Comparison of ENCODE assay signal across 8 cellular contexts in the genomic region with DNA sequence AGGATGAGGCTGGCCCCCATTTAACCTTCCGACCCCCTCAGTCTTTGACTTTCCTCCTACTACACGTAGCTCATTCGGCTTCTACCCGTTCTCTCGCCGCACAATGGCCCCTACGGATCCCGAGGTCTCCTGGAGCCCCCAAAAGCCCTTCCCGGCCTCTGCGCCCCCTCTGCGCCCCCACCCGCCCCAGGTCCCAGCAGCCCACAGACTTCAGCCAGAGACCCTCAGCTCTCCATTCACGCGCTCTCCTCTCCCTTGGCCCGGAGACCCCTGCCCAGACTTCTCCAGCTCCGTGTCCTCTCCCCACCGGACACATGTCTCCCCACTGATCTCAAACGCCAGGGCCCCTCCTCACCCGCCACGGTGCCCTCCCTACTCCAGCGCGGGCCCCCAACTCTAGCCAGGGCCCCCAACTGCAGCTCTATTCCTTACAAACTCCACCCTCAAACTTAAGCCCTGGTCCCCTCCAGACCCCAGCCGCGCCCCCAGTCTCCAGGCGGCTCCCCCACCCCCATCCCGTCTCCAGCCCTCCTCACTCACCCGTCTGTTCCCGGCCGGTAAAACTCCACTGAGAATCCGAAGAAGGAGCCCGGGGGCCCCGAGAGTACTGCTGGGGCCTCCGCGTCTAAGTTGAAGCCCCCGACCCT. TPM values are rescaled to one million over a fixed set of nuclear protein-coding genes. Genes with fewer than 3 reads are reported as not detected.
A peak's percentile ranks its signal among the peaks of the same experiment; 100 is the strongest.
DNase-seq lines count a peak whose midpoint lies in the region; ATAC-seq, FAIRE-seq and TF ChIP-seq lines count a peak whose summit lies in the region.

No MANE protein-coding gene starts in this region.

- H2AFZ ChIP-seq in keratinocyte (ENCODE audit: control insufficient read depth, low read length), result no peak overlapping the region

- peaks cover 66% of the 10 kb centered on the region for H3K4me1 Mint-ChIP-seq in stimulated activated naive CD8-positive, alpha-beta T cell treated with anti-CD3 and anti-CD28 coated beads, Interleukin-15, Interleukin-2, amounts not matched to agents 100 ng/mL and 50 ng/mL, for 24 hours (ENCODE audit: low read depth)

- peak overlapping the region; percentile 88 for H3K4me3 Mint-ChIP-seq in stimulated activated naive CD8-positive, alpha-beta T cell treated with anti-CD3 and anti-CD28 coated beads, Interleukin-15, Interleukin-2, amounts not matched to agents 100 ng/mL and 50 ng/mL, for 24 hours

- H3K9me1 ChIP-seq in keratinocyte (ENCODE audit: control insufficient read depth, extremely low read depth, insufficient read depth, low read length), result peaks cover 4% of the 10 kb centered on the region

- no peaks in the 10 kb centered on the region for H4K20me1 ChIP-seq in keratinocyte (ENCODE audit: control insufficient read depth, extremely low read depth, insufficient read depth, low read length)

- no peak for TF ChIP-seq POLR2A in adrenal gland (IDR thresholded peaks at IDR 0.05)

- no peaks in the 10 kb centered on the region for H3K9me3 Mint-ChIP-seq in stimulated activated naive CD8-positive, alpha-beta T cell treated with anti-CD3 and anti-CD28 coated beads, Interleukin-15, Interleukin-2, amounts not matched to agents 100 ng/mL and 50 ng/mL, for 24 hours

- ATAC-seq in HG02885 (IDR thresholded peaks at IDR 0.05; ENCODE audit: poor library complexity, unreplicated experiment), result no peak
- no peak for ATAC-seq in GM19463 (IDR thresholded peaks at IDR 0.05; ENCODE audit: unreplicated experiment)
- ATAC-seq in HG02571 (IDR thresholded peaks at IDR 0.05; ENCODE audit: unreplicated experiment), result no peak

- H3K9ac ChIP-seq in HUES48 (ENCODE audit: low read depth, low read length) (no peak overlapping the region), keratinocyte (ENCODE audit: control insufficient read depth, extremely low read depth, insufficient read depth, low read length) (peak overlapping the region; percentile 92)

- H3K9me3 ChIP-seq in HUES48 (ENCODE audit: control insufficient read depth, insufficient read depth, low read length) (no peaks in the 10 kb centered on the region), adrenal gland (replicated peaks in 1 of 3) (no peaks in the 10 kb centered on the region), keratinocyte (ENCODE audit: control insufficient read depth, low read depth, low read length) (no peaks in the 10 kb centered on the region)

- H3K27ac Mint-ChIP-seq in stimulated activated naive CD8-positive, alpha-beta T cell treated with anti-CD3 and anti-CD28 coated beads, Interleukin-15, Interleukin-2, amounts not matched to agents 100 ng/mL and 50 ng/mL, for 24 hours, result peak overlapping the region; percentile 93

- H3K79me2 ChIP-seq in keratinocyte (ENCODE audit: control insufficient read depth, insufficient read depth, low read length), result peaks cover 56% of the 10 kb centered on the region

- peak overlapping the region; percentile 82 for H3K4me3 ChIP-seq in HUES48 (ENCODE audit: low read depth, low read length)
- peak overlapping the region; percentile 78 to 97 (median 88) for H3K4me3 ChIP-seq in adrenal gland
- peak overlapping the region; percentile 81 to 97 (median 88) for H3K4me3 ChIP-seq in keratinocyte (ENCODE audit: control insufficient read depth in 2 of 3, extremely low read depth in 1 of 3, insufficient read depth in 2 of 3, low read depth in 1 of 3, low read length in 3 of 3)

- H3K36me3 ChIP-seq in HUES48 (ENCODE audit: control insufficient read depth, insufficient read depth, low read length) (no peaks in the 10 kb centered on the region), adrenal gland (replicated peaks in 1 of 2) (no peaks in the 10 kb centered on the region), keratinocyte (ENCODE audit: control insufficient read depth in 2 of 2, extremely low read depth in 1 of 2, insufficient read depth in 2 of 2, low read length in 2 of 2) (peaks cover 0 to 7% of the 10 kb centered on the region in 2 experiments)

- intact Hi-C loops in adrenal gland (cut with DNase I), result no loop called here

- H3K27ac ChIP-seq in HUES48 (ENCODE audit: low read depth, low read length) (peak overlapping the region; percentile 71), adrenal gland (peak overlapping the region; percentile 75 to 88 (median 86)), keratinocyte (ENCODE audit: control insufficient read depth, insufficient read depth, low read length) (peak overlapping the region; percentile 91)

- no peak for FAIRE-seq in keratinocyte (lab: Jason Lieb, UNC)

- H3K36me3 Mint-ChIP-seq in stimulated activated naive CD8-positive, alpha-beta T cell treated with anti-CD3 and anti-CD28 coated beads, Interleukin-15, Interleukin-2, amounts not matched to agents 100 ng/mL and 50 ng/mL, for 24 hours (ENCODE audit: low read depth), result no peaks in the 10 kb centered on the region

- TF ChIP-seq CTCF in adrenal gland (IDR thresholded peaks at IDR 0.05) (no peak), keratinocyte (optimal IDR thresholded peaks at IDR 0.05 in 1 of 3, IDR thresholded peaks at IDR 0.05 in 1 of 3, conservative IDR thresholded peaks at IDR 0.05 in 1 of 3; ENCODE audit: extremely low read depth in 1 of 3, insufficient read depth in 2 of 3, low read length in 3 of 3) (no peak)

- no peak for DNase-seq in adrenal gland
- no peak for DNase-seq in keratinocyte (ENCODE audit: low read depth, low spot score)
- no peak for DNase-seq in SW480 (ENCODE audit: low spot score)

- H3K4me1 ChIP-seq in HUES48 (ENCODE audit: control insufficient read depth, insufficient read depth, low read length), result peaks cover 31% of the 10 kb centered on the region
- H3K4me1 ChIP-seq in adrenal gland (replicated peaks in 1 of 2), result peaks cover 63 to 69% of the 10 kb centered on the region in 2 donors
- H3K4me1 ChIP-seq in keratinocyte (ENCODE audit: control insufficient read depth, extremely low read depth, insufficient read depth, low read length), result peaks cover 67% of the 10 kb centered on the region

- H3K27me3 ChIP-seq in HUES48 (ENCODE audit: control insufficient read depth, insufficient read depth, low read length), result peaks cover 57% of the 10 kb centered on the region
- no peaks in the 10 kb centered on the region for H3K27me3 ChIP-seq in adrenal gland
- H3K27me3 ChIP-seq in keratinocyte (ENCODE audit: control insufficient read depth, extremely low read depth, insufficient read depth, low read length), result no peaks in the 10 kb centered on the region

- 0 to 4% (median 1%) methylated on average over 29 to 35 of the region's 35 CpGs for WGBS in adrenal gland, 4 donors

- no peaks in the 10 kb centered on the region for H3K27me3 Mint-ChIP-seq in stimulated activated naive CD8-positive, alpha-beta T cell treated with anti-CD3 and anti-CD28 coated beads, Interleukin-15, Interleukin-2, amounts not matched to agents 100 ng/mL and 50 ng/mL, for 24 hours

- H3K4me2 ChIP-seq in keratinocyte (ENCODE audit: control insufficient read depth, extremely low read depth, insufficient read depth, low read depth, low read length), result peak overlapping the region; percentile 96

- dilution Hi-C loops in keratinocyte (cut with MboI; ENCODE audit: extremely low pct_ligation_motif_present, low sequenced_read_pairs), result no loop called here

RNA-seq across cellular contexts. Expression of gene ITGA5, which starts 0.5 kb away (rescaled TPM):
- 100 to 1,000 TPM in 3 of 8 donors, 10 to 100 TPM in 5; 64.9 to 141 (median 75.9) TPM for total RNA-seq in adrenal gland
- 100 to 1,000 TPM in 1 of 3 donors, 10 to 100 TPM in 2; 52.2 to 118 (median 56.7) TPM for polyA plus RNA-seq in adrenal gland
- polyA plus RNA-seq in keratinocyte, result 47.9 to 107 TPM (median 68.0 TPM) in 3 replicates
- polyA plus RNA-seq in keratinocyte (2011; ENCODE audit: low read depth), result 14.5 TPM
- polyA plus RNA-seq in keratinocyte (2011; cell fraction: cytosol; rRNA removed), result 25.2 and 31.4 TPM in 2 replicates
- polyA plus RNA-seq in keratinocyte (2011; cell fraction: nucleus; rRNA removed), result 168 and 190 TPM in 2 replicates
- polyA plus RNA-seq in keratinocyte (2012; ENCODE audit: low replicate concordance), result 38.3 and 109 TPM in 2 replicates
- 127 to 228 TPM (median 141 TPM) in 3 replicates for polyA minus RNA-seq in keratinocyte
- 88.1 TPM for polyA minus RNA-seq in keratinocyte (2011; cell fraction: cytosol; rRNA and poly(A)+ RNA removed)
- 246 and 280 TPM in 2 replicates for polyA minus RNA-seq in keratinocyte (2011; cell fraction: nucleus; rRNA and poly(A)+ RNA removed)

RNA-seq across cellular contexts. Expression of gene ZNF385A, which starts 34.0 kb away (rescaled TPM):
- total RNA-seq in adrenal gland, result 10 to 100 TPM in 6 of 8 donors, 1 to 10 TPM in 2; 6.5 to 38.2 (median 13.1) TPM
- 10 to 100 TPM in 2 of 3 donors, 1 to 10 TPM in 1; 2.7 to 28.0 (median 24.3) TPM for polyA plus RNA-seq in adrenal gland
- polyA plus RNA-seq in keratinocyte, result 11.4 to 20.1 TPM (median 13.3 TPM) in 3 replicates
- 64.8 TPM for polyA plus RNA-seq in keratinocyte (2011; ENCODE audit: low read depth)
- polyA plus RNA-seq in keratinocyte (2011; cell fraction: cytosol; rRNA removed), result 18.1 and 42.4 TPM in 2 replicates
- polyA plus RNA-seq in keratinocyte (2011; cell fraction: nucleus; rRNA removed), result 25.2 and 35.8 TPM in 2 replicates
- polyA plus RNA-seq in keratinocyte (2012; ENCODE audit: low replicate concordance), result 77.0 and 80.7 TPM in 2 replicates
- 16.2 to 88.2 TPM (median 23.5 TPM) in 3 replicates for polyA minus RNA-seq in keratinocyte
- 58.1 TPM for polyA minus RNA-seq in keratinocyte (2011; cell fraction: cytosol; rRNA and poly(A)+ RNA removed)
- polyA minus RNA-seq in keratinocyte (2011; cell fraction: nucleus; rRNA and poly(A)+ RNA removed), result 26.4 and 36.5 TPM in 2 replicates

RNA-seq across cellular contexts. Expression of gene GPR84, which starts 54.3 kb away (rescaled TPM):
- 1 to 10 TPM in 5 of 8 donors, under 1 TPM in 3; 0.18 to 6.8 (median 1.3) TPM for total RNA-seq in adrenal gland
- polyA plus RNA-seq in adrenal gland, result 1 to 10 TPM in 1 of 3 donors, under 1 TPM in 2; 0.56 to 1.3 (median 0.93) TPM
- 0.08 to 0.17 TPM (median 0.12 TPM) in 3 replicates for polyA plus RNA-seq in keratinocyte
- 0.39 TPM for polyA plus RNA-seq in keratinocyte (2011; ENCODE audit: low read depth)
- not detected in 2 replicates for polyA plus RNA-seq in keratinocyte (2011; cell fraction: cytosol; rRNA removed)
- 1.2 and 1.7 TPM in 2 replicates for polyA plus RNA-seq in keratinocyte (2011; cell fraction: nucleus; rRNA removed)
- 0.07 and 0.93 TPM in 2 replicates for polyA plus RNA-seq in keratinocyte (2012; ENCODE audit: low replicate concordance)
- polyA minus RNA-seq in keratinocyte, result 0.70 TPM in 1 of 3 replicates, not detected in the others
- polyA minus RNA-seq in keratinocyte (2011; cell fraction: cytosol; rRNA and poly(A)+ RNA removed), result not detected
- 0.21 and 0.39 TPM in 2 replicates for polyA minus RNA-seq in keratinocyte (2011; cell fraction: nucleus; rRNA and poly(A)+ RNA removed)

RNA-seq across cellular contexts. Expression of gene GTSF1, which starts 54.8 kb away (rescaled TPM):
- total RNA-seq in adrenal gland, result under 1 TPM in 3 of 8 donors, not detected in 5; 0.50 to 0.90 (median 0.61) TPM
- 1 to 10 TPM in 1 of 3 donors, under 1 TPM in 1, not detected in 1; 0.37 to 2.2 TPM for polyA plus RNA-seq in adrenal gland
- polyA plus RNA-seq in keratinocyte, result 0.10 TPM in 1 of 3 replicates, not detected in the others
- polyA plus RNA-seq in keratinocyte (2011; ENCODE audit: low read depth), result not detected
- polyA plus RNA-seq in keratinocyte (2011; cell fraction: cytosol; rRNA removed), result not detected in 2 replicates
- not detected in 2 replicates for polyA plus RNA-seq in keratinocyte (2011; cell fraction: nucleus; rRNA removed)
- not detected in 2 replicates for polyA plus RNA-seq in keratinocyte (2012; ENCODE audit: low replicate concordance)
- not detected in 3 replicates for polyA minus RNA-seq in keratinocyte
- polyA minus RNA-seq in keratinocyte (2011; cell fraction: cytosol; rRNA and poly(A)+ RNA removed), result not detected
- not detected in 2 replicates for polyA minus RNA-seq in keratinocyte (2011; cell fraction: nucleus; rRNA and poly(A)+ RNA removed)
